Comparison of ENCODE assay signal across 19 cellular contexts in genomic region chr1:16927256-16927655, GRCh38. TPM values are rescaled to one million over a fixed set of nuclear protein-coding genes. Genes with fewer than 3 reads are reported as not detected.
DNase-seq lines count a peak whose midpoint lies in the region; ATAC-seq and TF ChIP-seq lines count a peak whose summit lies in the region.
"Had no signal": no experiment of that assay in that cellular context is flagged by ENCODE, and none has a peak within 500 bp of the region (broad histone marks: within the 10 kb centered on the region; RNA-seq: fewer than 3 reads in every experiment).

No MANE protein-coding gene starts in this region.

- peak; percentile 7 to 32 for ATAC-seq in activated T-cell treated with anti-CD3 and anti-CD28 coated beads, Interleukin-2, amount 50 U/mL, for 72 hours (replicated peaks in 1 of 2)
- peak; percentile 3 for ATAC-seq in activated naive CD8-positive, alpha-beta T cell treated with anti-CD3 and anti-CD28 coated beads, Interleukin-2, amount 50 U/mL, for 24 hours
- no peak for ATAC-seq in HG03460 (IDR thresholded peaks at IDR 0.05; ENCODE audit: unreplicated experiment)
- ATAC-seq: A549 had no signal

- intact Hi-C loops in A673 (cut with micrococcal nuclease; ENCODE audit: unreplicated experiment), result no loop called here

- CTCF ChIA-PET in A673 (lab: Charles Lee), result no interaction called here

- H3K27me3 ChIP-seq in iPS-18a (ENCODE audit: control insufficient read depth, insufficient read depth, low read length) (no peaks in the 10 kb centered on the region), A673 (replicated peaks; ENCODE audit: insufficient read depth, low read depth, low read length, poor library complexity) (no peaks in the 10 kb centered on the region)

- no peak for TF ChIP-seq CTCF in progenitor cell of endocrine pancreas (IDR thresholded peaks at IDR 0.05; ENCODE audit: unreplicated experiment)
- TF ChIP-seq CTCF in A673 (conservative IDR thresholded peaks at IDR 0.05; ENCODE audit: low read depth, low read length), result no peak

- H3K36me3 Mint-ChIP-seq in activated T-cell treated with anti-CD3 and anti-CD28 coated beads, Interleukin-2, amount 50 U/mL, for 72 hours (ENCODE audit: insufficient read depth in 2 of 2), result no peaks in the 10 kb centered on the region
- peaks cover 14% of the 10 kb centered on the region for H3K36me3 Mint-ChIP-seq in activated T-cell treated with anti-CD3 and anti-CD28 coated beads, Interleukin-2, amount 50 U/mL, for 24 hours (ENCODE audit: low read depth)
- H3K36me3 Mint-ChIP-seq in activated naive CD8-positive, alpha-beta T cell treated with anti-CD3 and anti-CD28 coated beads, Interleukin-2, amount 50 U/mL, for 24 hours (ENCODE audit: low read depth), result no peaks in the 10 kb centered on the region
- H3K36me3 Mint-ChIP-seq in progenitor cell of endocrine pancreas (ENCODE audit: insufficient read depth), result no peaks in the 10 kb centered on the region
- H3K36me3 Mint-ChIP-seq: natural killer cell had no signal

- H3K27ac Mint-ChIP-seq in activated T-cell treated with anti-CD3 and anti-CD28 coated beads, Interleukin-2, amount 50 U/mL, for 72 hours, result no peak overlapping the region
- no peak overlapping the region for H3K27ac Mint-ChIP-seq in activated T-cell treated with anti-CD3 and anti-CD28 coated beads, Interleukin-2, amount 50 U/mL, for 24 hours
- H3K27ac Mint-ChIP-seq in activated naive CD8-positive, alpha-beta T cell treated with anti-CD3 and anti-CD28 coated beads, Interleukin-2, amount 50 U/mL, for 24 hours, result no peak overlapping the region
- peak overlapping the region; percentile 74 for H3K27ac Mint-ChIP-seq in progenitor cell of endocrine pancreas
- H3K27ac Mint-ChIP-seq: natural killer cell had no signal

- no peak overlapping the region for H3K4me3 Mint-ChIP-seq in activated T-cell treated with anti-CD3 and anti-CD28 coated beads, Interleukin-2, amount 50 U/mL, for 72 hours
- no peak overlapping the region for H3K4me3 Mint-ChIP-seq in activated T-cell treated with anti-CD3 and anti-CD28 coated beads, Interleukin-2, amount 50 U/mL, for 24 hours
- no peak overlapping the region for H3K4me3 Mint-ChIP-seq in activated naive CD8-positive, alpha-beta T cell treated with anti-CD3 and anti-CD28 coated beads, Interleukin-2, amount 50 U/mL, for 24 hours
- H3K4me3 Mint-ChIP-seq in progenitor cell of endocrine pancreas (ENCODE audit: low read depth), result no peak overlapping the region
- H3K4me3 Mint-ChIP-seq: mesothelial cell of epicardium, natural killer cell, T-cell had no signal

- H3K9me3 ChIP-seq in iPS-18a (ENCODE audit: control insufficient read depth, low read depth, low read length) (no peaks in the 10 kb centered on the region), A673 (ENCODE audit: low read depth, low read length, poor library complexity, severe bottlenecking) (no peaks in the 10 kb centered on the region)
- H3K9me3 ChIP-seq: A549, prostate gland had no signal

- peaks cover 17% of the 10 kb centered on the region for H3K4me1 Mint-ChIP-seq in activated T-cell treated with anti-CD3 and anti-CD28 coated beads, Interleukin-2, amount 50 U/mL, for 72 hours (ENCODE audit: low read depth)
- peaks cover 10% of the 10 kb centered on the region for H3K4me1 Mint-ChIP-seq in activated T-cell treated with anti-CD3 and anti-CD28 coated beads, Interleukin-2, amount 50 U/mL, for 24 hours (ENCODE audit: low read depth)
- H3K4me1 Mint-ChIP-seq in activated naive CD8-positive, alpha-beta T cell treated with anti-CD3 and anti-CD28 coated beads, Interleukin-2, amount 50 U/mL, for 24 hours, result peaks cover 5% of the 10 kb centered on the region
- H3K4me1 Mint-ChIP-seq in progenitor cell of endocrine pancreas (ENCODE audit: low read depth), result peaks cover 15% of the 10 kb centered on the region

- H3K4me1 ChIP-seq in iPS-18a (ENCODE audit: control insufficient read depth, low read depth, low read length), result peaks cover 17% of the 10 kb centered on the region
- peaks cover 4% of the 10 kb centered on the region for H3K4me1 ChIP-seq in A673 (ENCODE audit: insufficient read depth, low read length, poor library complexity, severe bottlenecking)
- H3K4me1 ChIP-seq: A549, prostate gland had no signal

- H3K27ac ChIP-seq in iPS-18a (ENCODE audit: low read length), result peak overlapping the region; percentile 68
- H3K27ac ChIP-seq in A673 (ENCODE audit: low read depth, low read length, poor library complexity, severe bottlenecking), result no peak overlapping the region
- H3K27ac ChIP-seq: A549, prostate gland had no signal

- no peaks in the 10 kb centered on the region for H3K9me3 Mint-ChIP-seq in activated T-cell treated with anti-CD3 and anti-CD28 coated beads, Interleukin-2, amount 50 U/mL, for 72 hours
- no peaks in the 10 kb centered on the region for H3K9me3 Mint-ChIP-seq in activated T-cell treated with anti-CD3 and anti-CD28 coated beads, Interleukin-2, amount 50 U/mL, for 24 hours
- H3K9me3 Mint-ChIP-seq in activated naive CD8-positive, alpha-beta T cell treated with anti-CD3 and anti-CD28 coated beads, Interleukin-2, amount 50 U/mL, for 24 hours, result no peaks in the 10 kb centered on the region
- H3K9me3 Mint-ChIP-seq in progenitor cell of endocrine pancreas (ENCODE audit: low read depth), result no peaks in the 10 kb centered on the region
- H3K9me3 Mint-ChIP-seq: mesothelial cell of epicardium, natural killer cell, T-cell had no signal

- H3K27me3 Mint-ChIP-seq in activated T-cell treated with anti-CD3 and anti-CD28 coated beads, Interleukin-2, amount 50 U/mL, for 72 hours (ENCODE audit: low read depth), result no peaks in the 10 kb centered on the region
- H3K27me3 Mint-ChIP-seq in activated T-cell treated with anti-CD3 and anti-CD28 coated beads, Interleukin-2, amount 50 U/mL, for 24 hours, result no peaks in the 10 kb centered on the region
- no peaks in the 10 kb centered on the region for H3K27me3 Mint-ChIP-seq in activated naive CD8-positive, alpha-beta T cell treated with anti-CD3 and anti-CD28 coated beads, Interleukin-2, amount 50 U/mL, for 24 hours
- no peaks in the 10 kb centered on the region for H3K27me3 Mint-ChIP-seq in progenitor cell of endocrine pancreas
- H3K27me3 Mint-ChIP-seq: T-cell had no signal

- peak overlapping the region; percentile 51 for H3K9ac ChIP-seq in iPS-18a (ENCODE audit: low read length)

- POLR2A ChIA-PET in A673 (lab: Charles Lee; ENCODE audit: low non-redundant PET), result no interaction called here

- no peak for DNase-seq in activated T-cell treated with anti-CD3 and anti-CD28 coated beads, Interleukin-2, amount 50 U/mL, for 72 hours
- no peak for DNase-seq in activated T-cell treated with anti-CD3 and anti-CD28 coated beads, Interleukin-2, amount 50 U/mL, for 24 hours
- DNase-seq in activated naive CD8-positive, alpha-beta T cell treated with anti-CD3 and anti-CD28 coated beads, Interleukin-2, amount 50 U/mL, for 24 hours, result no peak
- no peak for DNase-seq in progenitor cell of endocrine pancreas (ENCODE audit: low spot score, unreplicated experiment)
- DNase-seq in A673 (ENCODE audit: low spot score), result no peak
- DNase-seq in NCI-H748 (lab: John Stamatoyannopoulos, UW; ENCODE audit: unreplicated experiment), result no peak
- DNase-seq: activated CD4-positive, alpha-beta T cell treated with anti-CD3 and anti-CD28 coated beads for 4 hours; cortex of kidney; KBM-7; natural killer cell; NCI-H1694; NCI-H526 treated with DMSO at 0.1 percent for 48 hours; stimulated activated CD8-positive, alpha-beta memory T cell treated with anti-CD3 and anti-CD28 coated beads, Interleukin-4, amount 100 ng/mL, for 48 hours; T-cell had no signal

- H3K4me3 ChIP-seq in iPS-18a (ENCODE audit: low read length), result no peak overlapping the region
- no peak overlapping the region for H3K4me3 ChIP-seq in A673 (ENCODE audit: low read depth, low read length, poor library complexity, severe bottlenecking)
- H3K4me3 ChIP-seq: A549, prostate gland had no signal

- BruUV-seq in A673 (replicated peaks; lab: Mats Ljungman, UMichigan), result no TSS peak

- H3K36me3 ChIP-seq in iPS-18a (ENCODE audit: control insufficient read depth, low read depth, low read length) (peaks cover 12% of the 10 kb centered on the region), A673 (ENCODE audit: insufficient read depth, low read length, poor library complexity, severe bottlenecking) (no peaks in the 10 kb centered on the region)
- H3K36me3 ChIP-seq: prostate gland had no signal

RNA-seq across cellular contexts. Expression of gene CROCC, which starts 5.5 kb away (rescaled TPM):
- total RNA-seq in activated T-cell treated with anti-CD3 and anti-CD28 coated beads, Interleukin-2, amount 50 U/mL, for 72 hours, result 10 to 100 TPM; 16.8 to 24.7 TPM
- 51.5 TPM in 2 replicates for total RNA-seq in progenitor cell of endocrine pancreas
- 30.2 and 33.2 TPM in 2 replicates for total RNA-seq in A673 (2021)

RNA-seq across cellular contexts. Expression of gene RNU1-2, which starts 31.5 kb away (rescaled TPM):
- total RNA-seq in activated T-cell treated with anti-CD3 and anti-CD28 coated beads, Interleukin-2, amount 50 U/mL, for 72 hours, result 1,000 to 10,000 TPM; 1,100 to 1,278 TPM
- 3,923 and 3,957 TPM in 2 replicates for total RNA-seq in progenitor cell of endocrine pancreas
- total RNA-seq in A673 (2021), result 1,866 and 1,908 TPM in 2 replicates

RNA-seq across cellular contexts. Expression of gene MFAP2, which starts 53.2 kb away (rescaled TPM):
- total RNA-seq in activated T-cell treated with anti-CD3 and anti-CD28 coated beads, Interleukin-2, amount 50 U/mL, for 72 hours, result under 1 TPM; 0.37 to 0.67 TPM
- 170 and 174 TPM in 2 replicates for total RNA-seq in progenitor cell of endocrine pancreas
- total RNA-seq in A673 (2021), result 27.2 and 44.7 TPM in 2 replicates
- total RNA-seq: T-cell had no signal

Comparison
In these comparisons a context has a peak if more than half of its experiments do, and no peak if none do; other contexts are left out.
1. RNA of gene MFAP2, which starts 53.2 kb away (total RNA-seq): 170 to 174 TPM in progenitor cell of endocrine pancreas and 27.2 to 44.7 TPM in A673; 0.37 to 0.67 TPM in activated T-cell treated with anti-CD3 and anti-CD28 coated beads, Interleukin-2, amount 50 U/mL, for 72 hours; every median in the first group is over 10 times any median in the second.